In the genomic region with DNA sequence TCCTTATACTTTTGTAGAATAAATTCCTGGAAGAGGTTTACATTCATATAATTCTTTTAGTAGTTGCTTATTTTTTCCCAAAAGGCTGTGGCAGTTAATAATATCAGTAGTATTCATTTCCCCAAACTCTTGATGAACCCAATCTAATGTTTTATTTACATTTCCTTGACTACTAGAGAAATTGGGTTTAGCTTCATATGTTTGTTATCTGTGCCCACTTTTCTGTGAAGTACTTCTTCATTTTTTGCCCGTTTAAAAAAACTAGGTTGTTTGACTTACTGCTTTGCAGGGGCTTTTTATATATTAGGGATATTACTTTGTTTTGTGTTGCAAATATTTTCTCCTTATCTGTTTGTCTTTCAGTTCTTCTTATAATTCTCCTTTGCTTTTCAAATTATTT, we compare ENCODE assay signal across 33 cellular contexts.
"Had no signal": no experiment of that assay in that cellular context is flagged by ENCODE, and none has a peak within 500 bp of the region (broad histone marks: within the 10 kb centered on the region; RNA-seq: fewer than 3 reads in every experiment).

No MANE protein-coding gene starts in this region.

- H3K9ac ChIP-seq: neural progenitor cell had no signal

- H3K4me1 ChIP-seq: neural progenitor cell, psoas muscle, uterus had no signal

- H3K9me3 ChIP-seq: esophagus squamous epithelium, lower lobe of right lung, mucosa of descending colon, suprapubic skin, transverse colon, upper lobe of right lung, uterus had no signal

- H3K36me3 ChIP-seq: lower lobe of right lung, neural progenitor cell, suprapubic skin, transverse colon, upper lobe of right lung, uterus had no signal

- H3K9me3 Mint-ChIP-seq: immature natural killer cell; nephron; neural progenitor cell; stimulated activated naive CD8-positive, alpha-beta T cell treated with anti-CD3 and anti-CD28 coated beads, Interleukin-15, amount 100 ng/mL, for 72 hours had no signal

- H3K4me3 Mint-ChIP-seq: mesothelial cell of epicardium; nephron; neural progenitor cell; stimulated activated naive CD8-positive, alpha-beta T cell treated with anti-CD3 and anti-CD28 coated beads, Interleukin-15, amount 100 ng/mL, for 72 hours had no signal

- DNase-seq: cerebellar nuclear complex; cortex of kidney; dorsolateral prefrontal cortex; effector CD4-positive, alpha-beta T cell; esophagus squamous epithelium; foreskin melanocyte; glutamatergic neuron; heart right ventricle; hypothalamus; islet precursor cell; kidney glomerular epithelial cell; left colon; left ventricle myocardium superior; lower lobe of right lung; mucosa of descending colon; nucleus accumbens; posterior cingulate gyrus; psoas muscle; right cardiac atrium; spleen; stimulated activated CD4-positive, alpha-beta T cell treated with anti-CD3 and anti-CD28 coated beads, Interleukin-4, amount 100 ng/mL, for 4 hours; stimulated activated naive CD4-positive, alpha-beta T cell; stimulated activated naive CD8-positive, alpha-beta T cell treated with anti-CD3 and anti-CD28 coated beads, Interleukin-15, amount 100 ng/mL, for 72 hours; transverse colon; upper lobe of right lung; uterus had no signal

- H3K27ac Mint-ChIP-seq: immature natural killer cell, mesothelial cell of epicardium, neural progenitor cell had no signal

- H3K4me3 ChIP-seq: dorsolateral prefrontal cortex, esophagus squamous epithelium, heart right ventricle, lower lobe of right lung, mucosa of descending colon, neural progenitor cell, psoas muscle, skin epidermis, suprapubic skin, transverse colon, upper lobe of right lung, uterus had no signal

- H3K4me1 Mint-ChIP-seq: nephron, neural progenitor cell had no signal

- H3K27ac ChIP-seq: dorsolateral prefrontal cortex, esophagus squamous epithelium, heart right ventricle, lower lobe of right lung, neural progenitor cell, psoas muscle, skin epidermis, suprapubic skin, transverse colon, upper lobe of right lung, uterus had no signal

- H2AFZ ChIP-seq: neural progenitor cell had no signal

- ATAC-seq: heart right ventricle; left colon; left ventricle myocardium superior; lower lobe of right lung; mucosa of descending colon; naive thymus-derived CD4-positive, alpha-beta T cell; psoas muscle; right cardiac atrium; stimulated activated naive CD8-positive, alpha-beta T cell treated with anti-CD3 and anti-CD28 coated beads, Interleukin-15, amount 100 ng/mL, for 72 hours; upper lobe of right lung had no signal

- H3K4me2 ChIP-seq: neural progenitor cell had no signal

- H3K27me3 Mint-ChIP-seq: naive thymus-derived CD4-positive, alpha-beta T cell; stimulated activated naive CD8-positive, alpha-beta T cell treated with anti-CD3 and anti-CD28 coated beads, Interleukin-15, amount 100 ng/mL, for 72 hours had no signal

- H3K27me3 ChIP-seq: dorsolateral prefrontal cortex, esophagus squamous epithelium, heart right ventricle, neural progenitor cell, spleen, suprapubic skin, transverse colon, upper lobe of right lung, uterus had no signal
